ENCODE assay signal across 8 cellular contexts in the genomic region with DNA sequence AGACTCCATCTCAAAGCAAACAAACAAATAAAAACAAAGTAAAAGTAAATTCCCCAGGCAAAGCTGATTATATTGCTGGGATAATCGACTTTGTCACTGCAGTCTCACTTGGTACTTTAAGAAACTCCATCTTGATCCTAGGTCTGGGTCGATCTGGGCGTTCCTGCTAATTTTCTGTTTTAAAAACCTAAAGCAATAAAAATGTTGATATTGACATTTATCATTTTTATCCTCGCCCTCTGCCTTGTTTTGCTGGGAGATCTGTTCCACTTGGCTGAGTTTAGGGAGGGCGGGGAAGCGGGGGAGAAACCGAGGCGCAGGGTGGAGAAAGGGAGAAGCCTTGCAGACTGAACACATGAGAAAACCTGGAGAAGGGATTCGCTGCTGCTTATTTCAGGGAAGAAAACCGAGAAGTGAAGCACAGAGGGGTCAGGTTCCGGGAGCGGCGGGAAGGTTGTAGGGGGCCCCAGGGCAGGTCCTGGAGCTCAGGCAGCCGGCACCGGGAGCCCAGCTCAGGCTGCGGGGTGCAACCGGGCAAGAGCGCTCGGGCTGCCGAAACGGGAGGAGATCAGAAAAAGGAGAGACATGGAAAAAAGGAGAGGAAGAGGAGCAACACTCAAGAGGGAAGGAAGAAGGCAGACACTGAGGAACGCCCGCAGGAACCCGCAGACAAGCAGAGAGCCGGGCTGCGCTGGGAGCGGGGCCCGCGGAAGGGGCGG. TPM values are rescaled to one million over a fixed set of nuclear protein-coding genes. Genes with fewer than 3 reads are reported as not detected.
DNase-seq lines count a peak whose midpoint lies in the region; ATAC-seq and TF ChIP-seq lines count a peak whose summit lies in the region.

No MANE protein-coding gene starts in this region.

- no peaks in the 10 kb centered on the region for H3K36me3 ChIP-seq in KMS-11 (ENCODE audit: insufficient read depth)

- H3K9me3 Mint-ChIP-seq in activated B cell treated with CpG ODN at 0.5 μM for 24 hours = no peaks in the 10 kb centered on the region
- H3K9me3 Mint-ChIP-seq in osteocyte (ENCODE audit: unreplicated experiment) = no peaks in the 10 kb centered on the region

- no peak overlapping the region; the same call in 1 of the 2 replicates for H3K27ac ChIP-seq in KMS-11

- H4K20me1 ChIP-seq in KMS-11 (ENCODE audit: insufficient read depth) = no peaks in the 10 kb centered on the region

- TF ChIP-seq CTCF in KMS-11 (conservative IDR thresholded peaks at IDR 0.05; ENCODE audit: low read depth, low read length) (no peak), activated B cell treated with CpG ODN at 0.5 μM for 24 hours (IDR thresholded peaks at IDR 0.05) (no peak), osteocyte (IDR thresholded peaks at IDR 0.05) (no peak)

- peak overlapping the region; percentile 90 for H3K27ac Mint-ChIP-seq in activated B cell treated with CpG ODN at 0.5 μM for 24 hours
- peak overlapping the region; percentile 96 for H3K27ac Mint-ChIP-seq in osteocyte (ENCODE audit: unreplicated experiment)

- no peaks in the 10 kb centered on the region for H3K27me3 Mint-ChIP-seq in activated B cell treated with CpG ODN at 0.5 μM for 24 hours
- H3K27me3 Mint-ChIP-seq in osteocyte (ENCODE audit: unreplicated experiment) = no peaks in the 10 kb centered on the region

- ATAC-seq in GM21737 (IDR thresholded peaks at IDR 0.05; ENCODE audit: unreplicated experiment) = peak; percentile 15
- ATAC-seq in activated B cell treated with CpG ODN at 0.5 μM for 24 hours (ENCODE audit: low read depth) = peak; percentile 0

- H3K4me2 ChIP-seq in KMS-11 = peak overlapping the region; percentile 74

- intact Hi-C loops in activated B cell treated with CpG ODN at 0.5 μM for 24 hours (cut with micrococcal nuclease) = loop anchor here (1.0 to 10.0 kb wide), 8 partner anchors 27 to 1121 kb away; a partner anchor contains a TSS

- H2AFZ ChIP-seq in KMS-11 (ENCODE audit: low read depth) = peak overlapping the region; percentile 98

- H3K4me3 ChIP-seq in KMS-11 (IDR thresholded peaks at IDR 0.05; ENCODE audit: insufficient read depth, low read depth, low read length) = no peak overlapping the region

- POLR2A ChIA-PET in activated B cell treated with CpG ODN at 0.5 μM for 24 hours (lab: Charles Lee) = interaction anchor here (0.8 to 2.6 kb wide), 12 partner anchors 14 to 943 kb away, joined by 3 to 26 read pairs (median 5); a partner anchor contains a TSS

- H3K9ac ChIP-seq in KMS-11 = peak overlapping the region; percentile 52; the same call in 1 of the 2 replicates

- no peaks in the 10 kb centered on the region for H3K79me2 ChIP-seq in KMS-11 (ENCODE audit: insufficient read depth, low read depth)

- DNase-seq in SKM-1 (lab: John Stamatoyannopoulos, UW; ENCODE audit: unreplicated experiment) (peak; percentile 82), SKM-1 treated with dmso at 0.1 percent for 144 hours (lab: John Stamatoyannopoulos, UW; ENCODE audit: unreplicated experiment) (no peak), activated B cell treated with CpG ODN at 0.5 μM for 24 hours (no peak), foreskin melanocyte (peak; percentile 54), osteocyte (ENCODE audit: extremely low spot score, unreplicated experiment) (no peak)
- no peak for DNase-seq in stimulated activated CD4-positive, alpha-beta T cell treated with anti-CD3 and anti-CD28 coated beads, Interleukin-4, amount 100 ng/mL, for 1 hour

- H3K4me1 Mint-ChIP-seq in activated B cell treated with CpG ODN at 0.5 μM for 24 hours (peaks cover 26% of the 10 kb centered on the region), osteocyte (ENCODE audit: unreplicated experiment) (peaks cover 29% of the 10 kb centered on the region)

- peaks cover 5% of the 10 kb centered on the region for H3K4me1 ChIP-seq in KMS-11 (ENCODE audit: low read depth, poor library complexity, severe bottlenecking)

- H3K4me3 Mint-ChIP-seq in activated B cell treated with CpG ODN at 0.5 μM for 24 hours (peak overlapping the region; percentile 97), osteocyte (ENCODE audit: unreplicated experiment) (peak overlapping the region; percentile 95)

- H3K27me3 ChIP-seq in KMS-11 (ENCODE audit: insufficient read depth, low read depth) = no peaks in the 10 kb centered on the region

- peaks cover 5% of the 10 kb centered on the region for H3K36me3 Mint-ChIP-seq in activated B cell treated with CpG ODN at 0.5 μM for 24 hours (ENCODE audit: low read depth)
- H3K36me3 Mint-ChIP-seq in osteocyte (ENCODE audit: unreplicated experiment) = no peaks in the 10 kb centered on the region

- CTCF ChIA-PET in activated B cell treated with CpG ODN at 0.5 μM for 24 hours (lab: Charles Lee) = no interaction called here

RNA-seq across cellular contexts. Expression of a gene that starts 27.4 kb away (rescaled TPM):
- total RNA-seq in activated B cell treated with CpG ODN at 0.5 μM for 24 hours (98.7 and 112 TPM in 2 replicates), osteocyte (71.8 and 76.2 TPM in 2 replicates)

Comparison
In these comparisons a context has a peak if more than half of its experiments do, and no peak if none do; other contexts are left out.
1. DNase-seq: peak in SKM-1 (single experiment) and foreskin melanocyte (single experiment); none in SKM-1 treated with dmso at 0.1 percent for 144 hours (single experiment), activated B cell treated with CpG ODN at 0.5 μM for 24 hours (single experiment), osteocyte (single experiment) and stimulated activated CD4-positive, alpha-beta T cell treated with anti-CD3 and anti-CD28 coated beads, Interleukin-4, amount 100 ng/mL, for 1 hour (single experiment).